In the genomic region with DNA sequence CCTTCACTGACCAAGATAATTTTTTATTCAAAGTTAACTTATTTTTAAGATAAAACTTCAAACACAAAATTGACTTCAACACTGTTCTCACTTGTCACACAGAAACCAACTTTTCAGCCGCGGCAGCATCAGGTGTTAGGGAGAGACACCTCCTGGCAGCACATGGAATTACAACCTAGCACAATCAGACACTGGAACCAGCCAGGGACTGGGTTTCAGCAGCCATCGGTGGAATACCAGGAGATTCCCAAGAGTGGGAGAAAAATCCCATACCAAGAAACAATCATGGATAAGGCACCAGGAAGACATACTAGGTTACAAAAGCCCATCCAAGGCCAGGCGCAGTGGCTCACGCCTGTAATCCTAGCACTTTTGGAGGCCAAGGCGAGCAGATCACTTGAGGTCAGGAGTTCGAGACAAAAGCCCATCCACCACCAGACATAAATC, we compare ENCODE assay signal across 1 cellular context.
A peak's percentile ranks its signal among the peaks of the same experiment; 100 is the strongest.
TF ChIP-seq lines count a peak whose summit lies in the region.

No MANE protein-coding gene starts in this region.

TF ChIP-seq in HepG2, 621 proteins besides CTCF, POLR2A, EP300 and RAD21 (continued from another document and continues in another):
- TF ChIP-seq, protein P1, sequence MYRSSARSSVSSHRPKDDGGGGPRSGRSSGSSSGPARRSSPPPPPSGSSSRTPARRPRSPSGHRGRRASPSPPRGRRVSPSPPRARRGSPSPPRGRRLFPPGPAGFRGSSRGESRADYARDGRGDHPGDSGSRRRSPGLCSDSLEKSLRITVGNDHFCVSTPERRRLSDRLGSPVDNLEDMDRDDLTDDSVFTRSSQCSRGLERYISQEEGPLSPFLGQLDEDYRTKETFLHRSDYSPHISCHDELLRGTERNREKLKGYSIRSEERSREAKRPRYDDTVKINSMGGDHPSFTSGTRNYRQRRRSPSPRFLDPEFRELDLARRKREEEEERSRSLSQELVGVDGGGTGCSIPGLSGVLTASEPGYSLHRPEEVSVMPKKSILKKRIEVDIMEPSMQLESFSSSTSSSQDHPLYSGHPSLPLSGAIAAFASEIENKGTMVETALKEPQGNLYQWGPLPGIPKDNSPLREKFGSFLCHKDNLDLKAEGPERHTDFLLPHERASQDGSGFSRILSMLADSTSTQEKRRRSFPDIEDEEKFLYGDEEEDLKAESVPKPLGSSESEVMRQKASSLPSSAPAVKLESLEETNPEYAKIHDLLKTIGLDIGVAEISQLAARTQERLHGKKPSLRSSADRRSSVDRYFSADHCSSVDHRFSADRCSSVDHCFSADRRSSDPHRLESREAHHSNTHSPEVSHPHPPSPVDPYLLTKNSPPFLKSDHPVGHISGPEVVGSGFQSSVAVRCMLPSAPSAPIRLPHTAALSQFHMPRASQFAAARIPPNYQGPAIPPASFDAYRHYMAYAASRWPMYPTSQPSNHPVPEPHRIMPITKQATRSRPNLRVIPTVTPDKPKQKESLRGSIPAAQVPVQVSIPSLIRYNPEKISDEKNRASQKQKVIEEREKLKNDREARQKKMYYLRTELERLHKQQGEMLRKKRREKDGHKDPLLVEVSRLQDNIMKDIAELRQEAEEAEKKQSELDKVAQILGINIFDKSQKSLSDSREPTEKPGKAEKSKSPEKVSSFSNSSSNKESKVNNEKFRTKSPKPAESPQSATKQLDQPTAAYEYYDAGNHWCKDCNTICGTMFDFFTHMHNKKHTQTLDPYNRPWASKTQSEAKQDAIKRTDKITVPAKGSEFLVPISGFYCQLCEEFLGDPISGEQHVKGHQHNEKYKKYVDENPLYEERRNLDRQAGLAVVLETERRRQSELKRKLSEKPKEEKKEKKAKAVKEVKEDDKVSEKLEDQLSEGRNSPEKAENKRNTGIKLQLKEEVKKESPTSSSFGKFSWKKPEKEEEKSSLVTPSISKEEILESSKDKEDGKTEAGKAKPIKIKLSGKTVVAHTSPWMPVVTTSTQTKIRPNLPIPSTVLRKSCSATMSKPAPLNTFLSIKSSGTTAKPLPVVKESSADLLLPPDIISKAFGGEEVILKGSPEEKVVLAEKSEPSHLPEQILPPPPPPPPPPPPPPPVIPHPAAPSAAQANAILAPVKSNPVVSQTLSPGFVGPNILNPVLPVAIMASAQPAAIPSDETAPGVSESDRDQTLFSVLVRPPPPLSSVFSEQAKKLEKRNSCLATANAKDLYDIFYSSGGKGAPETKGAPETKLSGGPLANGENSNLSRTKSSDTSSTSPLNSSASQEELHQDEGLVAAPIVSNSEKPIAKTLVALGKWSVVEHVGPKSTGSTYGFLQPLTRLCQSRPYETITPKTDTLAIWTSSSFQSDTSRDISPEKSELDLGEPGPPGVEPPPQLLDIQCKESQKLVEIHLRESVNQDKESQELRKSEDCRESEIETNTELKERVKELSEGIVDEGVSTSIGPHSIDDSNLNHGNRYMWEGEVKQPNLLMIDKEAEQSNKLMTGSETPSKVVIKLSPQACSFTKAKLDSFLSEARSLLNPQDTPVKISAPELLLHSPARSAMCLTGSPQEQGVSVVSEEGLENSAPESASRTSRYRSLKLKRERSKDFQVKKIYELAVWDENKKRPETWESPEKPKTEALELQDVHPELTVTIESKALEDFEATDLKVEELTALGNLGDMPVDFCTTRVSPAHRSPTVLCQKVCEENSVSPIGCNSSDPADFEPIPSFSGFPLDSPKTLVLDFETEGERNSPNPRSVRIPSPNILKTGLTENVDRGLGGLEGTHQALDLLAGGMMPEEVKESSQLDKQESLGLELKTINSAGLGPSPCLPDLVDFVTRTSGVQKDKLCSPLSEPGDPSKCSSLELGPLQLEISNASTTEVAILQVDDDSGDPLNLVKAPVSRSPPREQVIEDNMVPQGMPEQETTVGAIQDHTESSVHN (CRISPR knock-in tag; IDR thresholded peaks at IDR 0.05): no peak
- TF ChIP-seq ZNF746 (CRISPR knock-in tag; IDR thresholded peaks at IDR 0.05): no peak
- TF ChIP-seq, protein P2, sequence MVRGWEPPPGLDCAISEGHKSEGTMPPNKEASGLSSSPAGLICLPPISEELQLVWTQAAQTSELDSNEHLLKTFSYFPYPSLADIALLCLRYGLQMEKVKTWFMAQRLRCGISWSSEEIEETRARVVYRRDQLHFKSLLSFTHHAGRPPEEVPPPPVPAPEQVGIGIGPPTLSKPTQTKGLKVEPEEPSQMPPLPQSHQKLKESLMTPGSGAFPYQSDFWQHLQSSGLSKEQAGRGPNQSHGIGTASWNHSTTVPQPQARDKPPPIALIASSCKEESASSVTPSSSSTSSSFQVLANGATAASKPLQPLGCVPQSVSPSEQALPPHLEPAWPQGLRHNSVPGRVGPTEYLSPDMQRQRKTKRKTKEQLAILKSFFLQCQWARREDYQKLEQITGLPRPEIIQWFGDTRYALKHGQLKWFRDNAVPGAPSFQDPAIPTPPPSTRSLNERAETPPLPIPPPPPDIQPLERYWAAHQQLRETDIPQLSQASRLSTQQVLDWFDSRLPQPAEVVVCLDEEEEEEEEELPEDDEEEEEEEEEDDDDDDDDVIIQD (CRISPR knock-in tag; IDR thresholded peaks at IDR 0.05; ENCODE audit: low read depth): no peak
- no peak for TF ChIP-seq ZNF552 (CRISPR knock-in tag; IDR thresholded peaks at IDR 0.05; ENCODE audit: borderline replicate concordance)
- TF ChIP-seq ETV6 (CRISPR knock-in tag; conservative IDR thresholded peaks at IDR 0.05): 0 out of 2 replicates have a peak, but pooled peaks have one; percentile 69
- TF ChIP-seq PITX1 (CRISPR knock-in tag; IDR thresholded peaks at IDR 0.05): peak; percentile 54; the same call in 1 of the 2 replicates
- no peak for TF ChIP-seq NFE2 (CRISPR knock-in tag; IDR thresholded peaks at IDR 0.05)
- TF ChIP-seq, protein P3, sequence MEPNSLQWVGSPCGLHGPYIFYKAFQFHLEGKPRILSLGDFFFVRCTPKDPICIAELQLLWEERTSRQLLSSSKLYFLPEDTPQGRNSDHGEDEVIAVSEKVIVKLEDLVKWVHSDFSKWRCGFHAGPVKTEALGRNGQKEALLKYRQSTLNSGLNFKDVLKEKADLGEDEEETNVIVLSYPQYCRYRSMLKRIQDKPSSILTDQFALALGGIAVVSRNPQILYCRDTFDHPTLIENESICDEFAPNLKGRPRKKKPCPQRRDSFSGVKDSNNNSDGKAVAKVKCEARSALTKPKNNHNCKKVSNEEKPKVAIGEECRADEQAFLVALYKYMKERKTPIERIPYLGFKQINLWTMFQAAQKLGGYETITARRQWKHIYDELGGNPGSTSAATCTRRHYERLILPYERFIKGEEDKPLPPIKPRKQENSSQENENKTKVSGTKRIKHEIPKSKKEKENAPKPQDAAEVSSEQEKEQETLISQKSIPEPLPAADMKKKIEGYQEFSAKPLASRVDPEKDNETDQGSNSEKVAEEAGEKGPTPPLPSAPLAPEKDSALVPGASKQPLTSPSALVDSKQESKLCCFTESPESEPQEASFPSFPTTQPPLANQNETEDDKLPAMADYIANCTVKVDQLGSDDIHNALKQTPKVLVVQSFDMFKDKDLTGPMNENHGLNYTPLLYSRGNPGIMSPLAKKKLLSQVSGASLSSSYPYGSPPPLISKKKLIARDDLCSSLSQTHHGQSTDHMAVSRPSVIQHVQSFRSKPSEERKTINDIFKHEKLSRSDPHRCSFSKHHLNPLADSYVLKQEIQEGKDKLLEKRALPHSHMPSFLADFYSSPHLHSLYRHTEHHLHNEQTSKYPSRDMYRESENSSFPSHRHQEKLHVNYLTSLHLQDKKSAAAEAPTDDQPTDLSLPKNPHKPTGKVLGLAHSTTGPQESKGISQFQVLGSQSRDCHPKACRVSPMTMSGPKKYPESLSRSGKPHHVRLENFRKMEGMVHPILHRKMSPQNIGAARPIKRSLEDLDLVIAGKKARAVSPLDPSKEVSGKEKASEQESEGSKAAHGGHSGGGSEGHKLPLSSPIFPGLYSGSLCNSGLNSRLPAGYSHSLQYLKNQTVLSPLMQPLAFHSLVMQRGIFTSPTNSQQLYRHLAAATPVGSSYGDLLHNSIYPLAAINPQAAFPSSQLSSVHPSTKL (CRISPR knock-in tag; IDR thresholded peaks at IDR 0.05): peak; percentile 75
- TF ChIP-seq ZNF335 (CRISPR knock-in tag; IDR thresholded peaks at IDR 0.05): peak; percentile 76; the same call in 1 of the 2 replicates
- TF ChIP-seq, protein P4, sequence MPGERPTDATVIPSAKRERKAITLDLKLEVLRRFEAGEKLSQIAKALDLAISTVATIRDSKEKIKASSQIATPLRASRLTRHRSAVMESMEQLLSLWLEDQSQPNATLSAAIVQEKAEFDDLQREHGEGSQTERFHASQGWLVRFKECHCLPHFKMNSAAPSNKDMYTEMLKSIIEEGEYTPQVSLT (CRISPR knock-in tag; IDR thresholded peaks at IDR 0.05; ENCODE audit: borderline replicate concordance, low read depth): no peak
- TF ChIP-seq FOXO1 (CRISPR knock-in tag; IDR thresholded peaks at IDR 0.05): peak; percentile 34; the same call in 1 of the 2 replicates
- peak; percentile 41; the same call in 1 of the 3 replicates for TF ChIP-seq MXI1 (IDR thresholded peaks at IDR 0.05; ENCODE audit: borderline replicate concordance, low read depth, low read length)
- TF ChIP-seq HDAC1 (CRISPR knock-in tag; IDR thresholded peaks at IDR 0.05): no peak
- TF ChIP-seq, protein P5, sequence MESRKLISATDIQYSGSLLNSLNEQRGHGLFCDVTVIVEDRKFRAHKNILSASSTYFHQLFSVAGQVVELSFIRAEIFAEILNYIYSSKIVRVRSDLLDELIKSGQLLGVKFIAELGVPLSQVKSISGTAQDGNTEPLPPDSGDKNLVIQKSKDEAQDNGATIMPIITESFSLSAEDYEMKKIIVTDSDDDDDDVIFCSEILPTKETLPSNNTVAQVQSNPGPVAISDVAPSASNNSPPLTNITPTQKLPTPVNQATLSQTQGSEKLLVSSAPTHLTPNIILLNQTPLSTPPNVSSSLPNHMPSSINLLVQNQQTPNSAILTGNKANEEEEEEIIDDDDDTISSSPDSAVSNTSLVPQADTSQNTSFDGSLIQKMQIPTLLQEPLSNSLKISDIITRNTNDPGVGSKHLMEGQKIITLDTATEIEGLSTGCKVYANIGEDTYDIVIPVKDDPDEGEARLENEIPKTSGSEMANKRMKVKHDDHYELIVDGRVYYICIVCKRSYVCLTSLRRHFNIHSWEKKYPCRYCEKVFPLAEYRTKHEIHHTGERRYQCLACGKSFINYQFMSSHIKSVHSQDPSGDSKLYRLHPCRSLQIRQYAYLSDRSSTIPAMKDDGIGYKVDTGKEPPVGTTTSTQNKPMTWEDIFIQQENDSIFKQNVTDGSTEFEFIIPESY (CRISPR knock-in tag; IDR thresholded peaks at IDR 0.05): peak; percentile 70; the same call in 1 of the 2 replicates
- no peak for TF ChIP-seq STAT5B (CRISPR knock-in tag; IDR thresholded peaks at IDR 0.05)
- no peak for TF ChIP-seq SRY (CRISPR knock-in tag; IDR thresholded peaks at IDR 0.05)
- TF ChIP-seq ZNF543 (CRISPR knock-in tag; IDR thresholded peaks at IDR 0.05): no peak
- TF ChIP-seq WIZ (CRISPR knock-in tag; IDR thresholded peaks at IDR 0.05): no peak
- TF ChIP-seq, protein P6, sequence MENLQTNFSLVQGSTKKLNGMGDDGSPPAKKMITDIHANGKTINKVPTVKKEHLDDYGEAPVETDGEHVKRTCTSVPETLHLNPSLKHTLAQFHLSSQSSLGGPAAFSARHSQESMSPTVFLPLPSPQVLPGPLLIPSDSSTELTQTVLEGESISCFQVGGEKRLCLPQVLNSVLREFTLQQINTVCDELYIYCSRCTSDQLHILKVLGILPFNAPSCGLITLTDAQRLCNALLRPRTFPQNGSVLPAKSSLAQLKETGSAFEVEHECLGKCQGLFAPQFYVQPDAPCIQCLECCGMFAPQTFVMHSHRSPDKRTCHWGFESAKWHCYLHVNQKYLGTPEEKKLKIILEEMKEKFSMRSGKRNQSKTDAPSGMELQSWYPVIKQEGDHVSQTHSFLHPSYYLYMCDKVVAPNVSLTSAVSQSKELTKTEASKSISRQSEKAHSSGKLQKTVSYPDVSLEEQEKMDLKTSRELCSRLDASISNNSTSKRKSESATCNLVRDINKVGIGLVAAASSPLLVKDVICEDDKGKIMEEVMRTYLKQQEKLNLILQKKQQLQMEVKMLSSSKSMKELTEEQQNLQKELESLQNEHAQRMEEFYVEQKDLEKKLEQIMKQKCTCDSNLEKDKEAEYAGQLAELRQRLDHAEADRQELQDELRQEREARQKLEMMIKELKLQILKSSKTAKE (CRISPR knock-in tag; IDR thresholded peaks at IDR 0.05; ENCODE audit: borderline replicate concordance): 0 out of 2 replicates have a peak, but pooled peaks have one; percentile 15
- TF ChIP-seq, protein P7, sequence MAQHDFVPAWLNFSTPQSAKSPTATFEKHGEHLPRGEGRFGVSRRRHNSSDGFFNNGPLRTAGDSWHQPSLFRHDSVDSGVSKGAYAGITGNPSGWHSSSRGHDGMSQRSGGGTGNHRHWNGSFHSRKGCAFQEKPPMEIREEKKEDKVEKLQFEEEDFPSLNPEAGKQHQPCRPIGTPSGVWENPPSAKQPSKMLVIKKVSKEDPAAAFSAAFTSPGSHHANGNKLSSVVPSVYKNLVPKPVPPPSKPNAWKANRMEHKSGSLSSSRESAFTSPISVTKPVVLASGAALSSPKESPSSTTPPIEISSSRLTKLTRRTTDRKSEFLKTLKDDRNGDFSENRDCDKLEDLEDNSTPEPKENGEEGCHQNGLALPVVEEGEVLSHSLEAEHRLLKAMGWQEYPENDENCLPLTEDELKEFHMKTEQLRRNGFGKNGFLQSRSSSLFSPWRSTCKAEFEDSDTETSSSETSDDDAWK (CRISPR knock-in tag; IDR thresholded peaks at IDR 0.05): no peak
- no peak for TF ChIP-seq ZNF772 (CRISPR knock-in tag; IDR thresholded peaks at IDR 0.05)
- TF ChIP-seq MYNN (CRISPR knock-in tag; IDR thresholded peaks at IDR 0.05; ENCODE audit: low read depth): no peak
- TF ChIP-seq ZNF883 (CRISPR knock-in tag; IDR thresholded peaks at IDR 0.05; ENCODE audit: not compliant biosample characterization): peak; percentile 62
- TF ChIP-seq GATAD2A (CRISPR knock-in tag; IDR thresholded peaks at IDR 0.05): peak; percentile 77
- TF ChIP-seq ZNF777 (CRISPR knock-in tag; IDR thresholded peaks at IDR 0.05): peak; percentile 65; the same call in 1 of the 2 replicates
- no peak for TF ChIP-seq MTA1 (CRISPR knock-in tag; IDR thresholded peaks at IDR 0.05; ENCODE audit: borderline replicate concordance)
- 0 out of 2 replicates have a peak, but pooled peaks have one; percentile 13 for TF ChIP-seq ZSCAN20 (CRISPR knock-in tag; IDR thresholded peaks at IDR 0.05; ENCODE audit: borderline replicate concordance)
- TF ChIP-seq, protein P8, sequence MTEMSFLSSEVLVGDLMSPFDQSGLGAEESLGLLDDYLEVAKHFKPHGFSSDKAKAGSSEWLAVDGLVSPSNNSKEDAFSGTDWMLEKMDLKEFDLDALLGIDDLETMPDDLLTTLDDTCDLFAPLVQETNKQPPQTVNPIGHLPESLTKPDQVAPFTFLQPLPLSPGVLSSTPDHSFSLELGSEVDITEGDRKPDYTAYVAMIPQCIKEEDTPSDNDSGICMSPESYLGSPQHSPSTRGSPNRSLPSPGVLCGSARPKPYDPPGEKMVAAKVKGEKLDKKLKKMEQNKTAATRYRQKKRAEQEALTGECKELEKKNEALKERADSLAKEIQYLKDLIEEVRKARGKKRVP (CRISPR knock-in tag; IDR thresholded peaks at IDR 0.05): peak in 1 of 2 experiments; percentile 49; a peak in 1 of 4 replicates
- TF ChIP-seq DR1 (CRISPR knock-in tag; IDR thresholded peaks at IDR 0.05): no peak
- no peak for TF ChIP-seq ZNF317 (CRISPR knock-in tag; IDR thresholded peaks at IDR 0.05)
- TF ChIP-seq, protein P9, sequence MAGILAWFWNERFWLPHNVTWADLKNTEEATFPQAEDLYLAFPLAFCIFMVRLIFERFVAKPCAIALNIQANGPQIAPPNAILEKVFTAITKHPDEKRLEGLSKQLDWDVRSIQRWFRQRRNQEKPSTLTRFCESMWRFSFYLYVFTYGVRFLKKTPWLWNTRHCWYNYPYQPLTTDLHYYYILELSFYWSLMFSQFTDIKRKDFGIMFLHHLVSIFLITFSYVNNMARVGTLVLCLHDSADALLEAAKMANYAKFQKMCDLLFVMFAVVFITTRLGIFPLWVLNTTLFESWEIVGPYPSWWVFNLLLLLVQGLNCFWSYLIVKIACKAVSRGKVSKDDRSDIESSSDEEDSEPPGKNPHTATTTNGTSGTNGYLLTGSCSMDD (CRISPR knock-in tag; IDR thresholded peaks at IDR 0.05): no peak; the same call in 1 of the 2 replicates
- TF ChIP-seq ZBTB7B (CRISPR knock-in tag; IDR thresholded peaks at IDR 0.05): no peak
- no peak for TF ChIP-seq ARNT2 (CRISPR knock-in tag; IDR thresholded peaks at IDR 0.05; ENCODE audit: low read depth)
